ENCODE assay signal across 8 cellular contexts in genomic region chr6:41371461-41371991, GRCh38. TPM values are rescaled to one million over a fixed set of nuclear protein-coding genes. Genes with fewer than 3 reads are reported as not detected.
DNase-seq lines count a peak whose midpoint lies in the region; ATAC-seq and TF ChIP-seq lines count a peak whose summit lies in the region.
"Had no signal": no experiment of that assay in that cellular context is flagged by ENCODE, and none has a peak within 500 bp of the region (broad histone marks: within the 10 kb centered on the region; RNA-seq: fewer than 3 reads in every experiment).

No MANE protein-coding gene starts in this region.

- no peaks in the 10 kb centered on the region for H3K9me3 Mint-ChIP-seq in nephron

- no peak for TF ChIP-seq POLR2A in erythroblast (IDR thresholded peaks at IDR 0.05; ENCODE audit: low read length)

- no peaks in the 10 kb centered on the region for H3K9me3 ChIP-seq in T-helper 17 cell (ENCODE audit: control insufficient read depth, low read length, poor library complexity, severe bottlenecking)

- H3K27ac Mint-ChIP-seq in T-helper 17 cell (peak overlapping the region; percentile 11), nephron (peak overlapping the region; percentile 48 to 81 (median 51))

- H3K27me3 Mint-ChIP-seq in T-helper 17 cell, result peaks cover 83% of the 10 kb centered on the region
- H3K27me3 Mint-ChIP-seq in nephron (ENCODE audit: low read depth), result peaks cover 98% of the 10 kb centered on the region

- peak; percentile 9 for DNase-seq in HCEC 1CT
- DNase-seq in T-helper 17 cell, result no peak
- DNase-seq in fibroblast of gingiva (ENCODE audit: low read depth), result peak; percentile 17
- no peak for DNase-seq in NCI-H128 (lab: John Stamatoyannopoulos, UW; ENCODE audit: unreplicated experiment)
- no peak for DNase-seq in midbrain (lab: John Stamatoyannopoulos, UW)
- DNase-seq in erythroblast (lab: John Stamatoyannopoulos, UW), result no peak

- ATAC-seq in T-helper 17 cell, result peak; percentile 16

- peaks cover 8% of the 10 kb centered on the region for H3K36me3 Mint-ChIP-seq in T-helper 17 cell (ENCODE audit: low read depth)
- H3K36me3 Mint-ChIP-seq in nephron (ENCODE audit: low read depth), result no peaks in the 10 kb centered on the region

- TF ChIP-seq CTCF in nephron (IDR thresholded peaks at IDR 0.05; ENCODE audit: unreplicated experiment in 3 of 3), result peak; percentile 52 to 57 (median 56)

- H3K4me3 Mint-ChIP-seq in T-helper 17 cell (peak overlapping the region; percentile 94), nephron (peak overlapping the region; percentile 73 to 79 (median 78))

- H3K4me1 Mint-ChIP-seq in T-helper 17 cell (peaks cover 37% of the 10 kb centered on the region), nephron (peaks cover 54% of the 10 kb centered on the region)

RNA-seq across cellular contexts. Expression of gene NCR2, which starts 36.1 kb away (rescaled TPM):
- not detected for total RNA-seq in T-helper 17 cell
- total RNA-seq: SK-MEL-5 had no signal

Comparison
In these comparisons a context has a peak if more than half of its experiments do, and no peak if none do; other contexts are left out.
1. DNase-seq: peak in HCEC 1CT (single experiment) and fibroblast of gingiva (single experiment); none in T-helper 17 cell (0 of 3), NCI-H128 (single experiment), midbrain (single experiment) and erythroblast (0 of 2).